In the genomic region with DNA sequence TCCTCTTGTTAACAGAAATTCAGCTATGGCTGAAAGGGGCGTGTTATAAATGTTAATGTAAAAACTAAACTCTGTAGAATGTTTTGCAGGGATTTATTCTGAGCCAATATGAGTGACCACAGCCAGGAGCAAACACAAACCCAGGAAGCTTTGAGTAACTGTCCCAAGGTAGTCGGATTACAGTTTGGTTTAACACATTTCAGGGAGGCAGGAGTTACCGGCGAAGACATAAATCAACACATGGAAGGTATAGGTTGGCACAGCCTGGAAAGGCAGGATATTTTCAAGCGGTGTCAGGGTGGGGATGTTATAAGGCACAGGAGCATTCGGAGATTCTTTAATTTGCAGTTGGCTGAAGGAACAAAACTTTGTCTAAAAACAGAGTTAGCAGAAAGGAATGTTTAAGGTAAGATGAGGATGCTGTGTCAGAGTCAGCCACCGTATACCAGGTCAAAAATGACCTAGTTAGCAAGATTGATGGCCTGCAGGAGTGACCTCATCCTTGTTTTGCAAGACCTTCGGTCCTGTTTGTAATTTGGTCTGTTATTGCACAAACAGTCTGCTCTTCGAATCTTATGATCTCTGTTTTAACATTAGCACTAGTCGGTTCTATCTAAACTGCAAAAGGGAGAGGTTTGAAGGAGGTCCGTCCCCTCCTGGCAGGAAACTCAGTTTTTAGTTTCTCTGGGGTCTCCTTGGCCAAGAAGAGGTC, we compare ENCODE assay signal across 11 cellular contexts.
DNase-seq lines count a peak whose midpoint lies in the region; ATAC-seq lines count a peak whose summit lies in the region.
"Had no signal": no experiment of that assay in that cellular context is flagged by ENCODE, and none has a peak within 500 bp of the region (broad histone marks: within the 10 kb centered on the region; RNA-seq: fewer than 3 reads in every experiment).

No MANE protein-coding gene starts in this region.

- H3K36me3 ChIP-seq in adipocyte (ENCODE audit: control insufficient read depth, insufficient read depth, low read length, severe bottlenecking) = no peaks in the 10 kb centered on the region
- no peaks in the 10 kb centered on the region for H3K36me3 ChIP-seq in skeletal muscle tissue (ENCODE audit: control insufficient read depth in 3 of 3, insufficient read depth in 3 of 3, low read length in 3 of 3)
- no peaks in the 10 kb centered on the region for H3K36me3 ChIP-seq in H7 (replicated peaks; ENCODE audit: control insufficient read depth, insufficient read depth, low read length)
- no peaks in the 10 kb centered on the region for H3K36me3 ChIP-seq in CD4-positive, alpha-beta memory T cell (ENCODE audit: insufficient read depth, low read length)
- H3K36me3 ChIP-seq: neural progenitor cell had no signal

- H3K27me3 ChIP-seq in adipocyte (replicated peaks; ENCODE audit: control insufficient read depth, insufficient read depth, low read length) (no peaks in the 10 kb centered on the region), skeletal muscle tissue (ENCODE audit: control insufficient read depth in 3 of 3, insufficient read depth in 3 of 3, low read length in 3 of 3) (no peaks in the 10 kb centered on the region), H7 (ENCODE audit: control insufficient read depth, insufficient read depth, low read length) (no peaks in the 10 kb centered on the region)
- H3K27me3 ChIP-seq in CD4-positive, alpha-beta memory T cell (ENCODE audit: insufficient read depth, low read length) = no peaks in the 10 kb centered on the region
- H3K27me3 ChIP-seq: neural progenitor cell had no signal

- H3K4me3 ChIP-seq in adipocyte (ENCODE audit: low read length) (no peak overlapping the region), skeletal muscle tissue (ENCODE audit: low read length in 3 of 3) (no peak overlapping the region), H7 (ENCODE audit: insufficient read depth, low read depth, low read length) (no peak overlapping the region)
- H3K4me3 ChIP-seq in CD4-positive, alpha-beta memory T cell (ENCODE audit: low read length in 2 of 2) = no peak overlapping the region
- H3K4me3 ChIP-seq: neural progenitor cell had no signal

- intact Hi-C loops in left ventricle myocardium superior (cut with micrococcal nuclease) = no loop called here
- intact Hi-C loops in CD4-positive, alpha-beta memory T cell (cut with micrococcal nuclease) = no loop called here

- ATAC-seq in left ventricle myocardium superior = peak; percentile 86
- no peak for ATAC-seq in GM21576 (IDR thresholded peaks at IDR 0.05; ENCODE audit: unreplicated experiment)

- no peak overlapping the region for H3K27ac Mint-ChIP-seq in CD4-positive, alpha-beta memory T cell
- no peak overlapping the region for H3K27ac Mint-ChIP-seq in activated T-cell treated with anti-CD3 and anti-CD28 coated beads, Interleukin-2, amount 50 U/mL, for 24 hours
- H3K27ac Mint-ChIP-seq: neural progenitor cell had no signal

- no peaks in the 10 kb centered on the region for H3K4me1 Mint-ChIP-seq in CD4-positive, alpha-beta memory T cell
- no peaks in the 10 kb centered on the region for H3K4me1 Mint-ChIP-seq in activated T-cell treated with anti-CD3 and anti-CD28 coated beads, Interleukin-2, amount 50 U/mL, for 24 hours (ENCODE audit: low read depth)
- H3K4me1 Mint-ChIP-seq: neural progenitor cell had no signal

- no peaks in the 10 kb centered on the region for H3K9me3 ChIP-seq in adipocyte (ENCODE audit: control insufficient read depth, low read length)
- no peaks in the 10 kb centered on the region for H3K9me3 ChIP-seq in skeletal muscle tissue (ENCODE audit: control insufficient read depth in 3 of 3, low read length in 3 of 3)
- H3K9me3 ChIP-seq in CD4-positive, alpha-beta memory T cell (ENCODE audit: control insufficient read depth in 1 of 2, low read length in 2 of 2) = no peaks in the 10 kb centered on the region

- DNase-seq in GM04504 (ENCODE audit: low read depth) (peak; percentile 86), adipocyte (ENCODE audit: low read depth) (peak; percentile 89), left ventricle myocardium superior (no peak), H7 (no peak)
- DNase-seq in CD4-positive, alpha-beta memory T cell = no peak
- no peak for DNase-seq in activated T-cell treated with anti-CD3 and anti-CD28 coated beads, Interleukin-2, amount 50 U/mL, for 24 hours
- DNase-seq: DMS79, NCI-H2081 had no signal

- CTCF ChIA-PET in CD4-positive, alpha-beta memory T cell (lab: Charles Lee; ENCODE audit: partially characterized antibody) = interaction anchor here (1.7 kb wide), 1 partner anchor 10 kb away, joined by 4 read pairs; no protein-coding TSS in a partner anchor

- H3K36me3 Mint-ChIP-seq in CD4-positive, alpha-beta memory T cell = no peaks in the 10 kb centered on the region
- H3K36me3 Mint-ChIP-seq in activated T-cell treated with anti-CD3 and anti-CD28 coated beads, Interleukin-2, amount 50 U/mL, for 24 hours (ENCODE audit: low read depth) = no peaks in the 10 kb centered on the region
- H3K36me3 Mint-ChIP-seq: neural progenitor cell had no signal

- peaks cover 13 to 18% of the 10 kb centered on the region in 2 donors for H3K27me3 Mint-ChIP-seq in CD4-positive, alpha-beta memory T cell
- H3K27me3 Mint-ChIP-seq in activated T-cell treated with anti-CD3 and anti-CD28 coated beads, Interleukin-2, amount 50 U/mL, for 24 hours = peaks cover 17% of the 10 kb centered on the region

- peak overlapping the region; percentile 72 for H3K27ac ChIP-seq in skeletal muscle tissue (ENCODE audit: low read depth, low read length)
- no peak overlapping the region for H3K27ac ChIP-seq in CD4-positive, alpha-beta memory T cell (ENCODE audit: low read depth, low read length)
- H3K27ac ChIP-seq: neural progenitor cell had no signal

- H3K9me3 Mint-ChIP-seq in CD4-positive, alpha-beta memory T cell = peaks cover 0 to 14% (median 4%) of the 10 kb centered on the region in 8 donors
- peaks cover under 1% of the 10 kb centered on the region for H3K9me3 Mint-ChIP-seq in activated T-cell treated with anti-CD3 and anti-CD28 coated beads, Interleukin-2, amount 50 U/mL, for 24 hours

- H3K9ac ChIP-seq in adipocyte (ENCODE audit: low read length) (peak overlapping the region; percentile 61), skeletal muscle tissue (ENCODE audit: low read depth in 1 of 3, low read length in 3 of 3) (peak overlapping the region in 1 of 3 donors; percentile 10)
- H3K9ac ChIP-seq: neural progenitor cell had no signal

- H3K4me1 ChIP-seq in adipocyte (ENCODE audit: control insufficient read depth, insufficient read depth, low read length) (peaks cover 31% of the 10 kb centered on the region), skeletal muscle tissue (ENCODE audit: control insufficient read depth in 3 of 3, insufficient read depth in 3 of 3, low read length in 3 of 3) (peaks cover 8 to 14% (median 12%) of the 10 kb centered on the region in 3 donors)
- no peaks in the 10 kb centered on the region for H3K4me1 ChIP-seq in CD4-positive, alpha-beta memory T cell (ENCODE audit: insufficient read depth, low read length)

- POLR2A ChIA-PET in CD4-positive, alpha-beta memory T cell (lab: Charles Lee; ENCODE audit: partially characterized antibody) = no interaction called here

- H3K4me3 Mint-ChIP-seq in CD4-positive, alpha-beta memory T cell = no peak overlapping the region
- H3K4me3 Mint-ChIP-seq in activated T-cell treated with anti-CD3 and anti-CD28 coated beads, Interleukin-2, amount 50 U/mL, for 24 hours = no peak overlapping the region
- H3K4me3 Mint-ChIP-seq: neural progenitor cell had no signal

Comparison
In these comparisons a context has a peak if more than half of its experiments do, and no peak if none do; other contexts are left out.
1. DNase-seq: peak in GM04504 (single experiment) and adipocyte (single experiment); none in left ventricle myocardium superior (single experiment), H7 (single experiment), CD4-positive, alpha-beta memory T cell (0 of 5) and activated T-cell treated with anti-CD3 and anti-CD28 coated beads, Interleukin-2, amount 50 U/mL, for 24 hours (single experiment).